8 cellular contexts compared by ENCODE assay signal in genomic region chr14:52694761-52695480, GRCh38. TPM values are rescaled to one million over a fixed set of nuclear protein-coding genes. Genes with fewer than 3 reads are reported as not detected.
DNase-seq lines count a peak whose midpoint lies in the region; ATAC-seq and TF ChIP-seq lines count a peak whose summit lies in the region.

No MANE protein-coding gene starts in this region.

- peak overlapping the region; percentile 65 to 96 for H3K4me3 ChIP-seq in DND-41 (ENCODE audit: low read depth in 1 of 2, low read length in 2 of 2)
- H3K4me3 ChIP-seq in SJCRH30, result peak overlapping the region; percentile 98
- peak overlapping the region; percentile 67 to 77 for H3K4me3 ChIP-seq in prostate gland

- H3K27me3 Mint-ChIP-seq in activated naive CD4-positive, alpha-beta T cell treated with anti-CD3 and anti-CD28 coated beads, Interleukin-2, amount 10 ng/mL, durations not matched to agents 7 days and 5 days, result no peaks in the 10 kb centered on the region

- peaks cover 24% of the 10 kb centered on the region for H4K20me1 ChIP-seq in DND-41 (ENCODE audit: insufficient read depth, low read length)

- H3K9me3 ChIP-seq in DND-41 (ENCODE audit: insufficient read depth, low read length, severe bottlenecking) (no peaks in the 10 kb centered on the region), SJCRH30 (replicated peaks) (no peaks in the 10 kb centered on the region), prostate gland (no peaks in the 10 kb centered on the region)

- no peaks in the 10 kb centered on the region for H3K9me3 Mint-ChIP-seq in activated naive CD4-positive, alpha-beta T cell treated with anti-CD3 and anti-CD28 coated beads, Interleukin-2, amount 10 ng/mL, durations not matched to agents 7 days and 5 days

- peak overlapping the region; percentile 97 for H3K4me3 Mint-ChIP-seq in activated naive CD4-positive, alpha-beta T cell treated with anti-CD3 and anti-CD28 coated beads, Interleukin-2, amount 10 ng/mL, durations not matched to agents 7 days and 5 days

- H3K27me3 ChIP-seq in DND-41 (ENCODE audit: insufficient read depth, low read length, poor library complexity) (no peaks in the 10 kb centered on the region), SJCRH30 (no peaks in the 10 kb centered on the region), prostate gland (replicated peaks; ENCODE audit: insufficient read depth) (no peaks in the 10 kb centered on the region)

- peak overlapping the region; percentile 91 for H3K9ac ChIP-seq in DND-41 (ENCODE audit: low read depth, low read length)

- peaks cover 58% of the 10 kb centered on the region for H3K79me2 ChIP-seq in DND-41 (ENCODE audit: insufficient read depth, low read length)

- TF ChIP-seq POLR2A in prostate gland (IDR thresholded peaks at IDR 0.05), result no peak

- peaks cover 36% of the 10 kb centered on the region for H3K36me3 Mint-ChIP-seq in activated naive CD4-positive, alpha-beta T cell treated with anti-CD3 and anti-CD28 coated beads, Interleukin-2, amount 10 ng/mL, durations not matched to agents 7 days and 5 days

- intact Hi-C loops in cardiac septum (cut with DNase I) (loop anchor here (5.0 kb wide), 1 partner anchor 143 kb away; the partner anchor contains the start of genes GPR137C and TXNDC16), prostate gland (cut with DNase I) (loop anchor here (10.0 kb wide), 2 partner anchors 140 to 390 kb away; partner anchors contain the start of genes GPR137C and TXNDC16)

- DNase-seq in DND-41 (peak; percentile 77), HUDEP-2 (lab: John Stamatoyannopoulos, UW; ENCODE audit: unreplicated experiment in 76 of 76) (peak in 51 of 76 experiments; percentile 5 to 58 (median 23)), SJCRH30 (peak; percentile 34 to 50), cardiac septum (ENCODE audit: low spot score) (peak; percentile 78), prostate gland (ENCODE audit: low spot score) (peak; percentile 44), foreskin melanocyte (no peak)
- peak; percentile 83 for DNase-seq in activated naive CD4-positive, alpha-beta T cell treated with anti-CD3 and anti-CD28 coated beads, Interleukin-2, amount 10 ng/mL, durations not matched to agents 7 days and 5 days

- peaks cover 5% of the 10 kb centered on the region; the same call in 1 of the 2 replicates for H3K36me3 ChIP-seq in DND-41 (ENCODE audit: insufficient read depth, low read length)
- H3K36me3 ChIP-seq in SJCRH30, result no peaks in the 10 kb centered on the region
- H3K36me3 ChIP-seq in prostate gland, result no peaks in the 10 kb centered on the region

- H3K4me1 Mint-ChIP-seq in activated naive CD4-positive, alpha-beta T cell treated with anti-CD3 and anti-CD28 coated beads, Interleukin-2, amount 10 ng/mL, durations not matched to agents 7 days and 5 days, result peaks cover 50% of the 10 kb centered on the region

- ATAC-seq in DND-41 (ENCODE audit: insufficient read depth, low read depth) (peak; percentile 69), GM21423 (IDR thresholded peaks at IDR 0.05; ENCODE audit: unreplicated experiment) (peak; percentile 52)

- peak overlapping the region; percentile 84 for H3K27ac ChIP-seq in DND-41 (ENCODE audit: low read length)
- peak overlapping the region; percentile 56 for H3K27ac ChIP-seq in SJCRH30
- peak overlapping the region; percentile 96 to 97 for H3K27ac ChIP-seq in prostate gland

- TF ChIP-seq CTCF in DND-41 (IDR thresholded peaks at IDR 0.05; ENCODE audit: borderline replicate concordance, extremely low read depth, low read length, poor library complexity, severe bottlenecking) (peak; percentile 15), prostate gland (IDR thresholded peaks at IDR 0.05) (peak in 2 of 4 experiments; percentile 0 to 9)

- CTCF ChIA-PET in activated naive CD4-positive, alpha-beta T cell treated with anti-CD3 and anti-CD28 coated beads, Interleukin-2, amount 10 ng/mL, durations not matched to agents 7 days and 5 days (lab: Charles Lee), result interaction anchor here (0.6 kb wide), 1 partner anchor 15 kb away, joined by 3 read pairs; no protein-coding TSS in a partner anchor

- peak overlapping the region; percentile 87 for H3K4me2 ChIP-seq in DND-41 (ENCODE audit: insufficient read depth, low read length)

- H3K4me1 ChIP-seq in DND-41 (ENCODE audit: insufficient read depth, low read length), result peaks cover 42% of the 10 kb centered on the region
- H3K4me1 ChIP-seq in SJCRH30, result peaks cover 7% of the 10 kb centered on the region; the same call in 1 of the 2 replicates
- peaks cover 4% of the 10 kb centered on the region for H3K4me1 ChIP-seq in prostate gland (replicated peaks)

- peak overlapping the region; percentile 99 for H3K27ac Mint-ChIP-seq in activated naive CD4-positive, alpha-beta T cell treated with anti-CD3 and anti-CD28 coated beads, Interleukin-2, amount 10 ng/mL, durations not matched to agents 7 days and 5 days

- H2AFZ ChIP-seq in DND-41 (ENCODE audit: low read depth, low read length), result peak overlapping the region; percentile 86

- 1% methylated on average over 29 of the region's 46 CpGs for WGBS in prostate gland

RNA-seq across cellular contexts. Expression of gene ERO1A, which starts 0.4 kb away (rescaled TPM):
- total RNA-seq in SJCRH30 (2014; rRNA removed; shearing (Covaris generic)), result 67.3 and 73.3 TPM in 2 replicates
- total RNA-seq in cardiac septum, result 17.1 TPM
- 10 to 100 TPM; 18.5 to 35.8 TPM for total RNA-seq in prostate gland

RNA-seq across cellular contexts. Expression of gene PSMC6, which starts 12.1 kb away (rescaled TPM):
- 136 and 156 TPM in 2 replicates for total RNA-seq in SJCRH30 (2014; rRNA removed; shearing (Covaris generic))
- 91.9 TPM for total RNA-seq in cardiac septum
- 10 to 100 TPM; 73.3 to 87.3 TPM for total RNA-seq in prostate gland

RNA-seq across cellular contexts. Expression of gene STYX, which starts 35.0 kb away (rescaled TPM):
- 12.0 and 12.8 TPM in 2 replicates for total RNA-seq in SJCRH30 (2014; rRNA removed; shearing (Covaris generic))
- total RNA-seq in cardiac septum (12.2 TPM), prostate gland (10 to 100 TPM; 12.8 to 16.6 TPM)
